11 cellular contexts compared by ENCODE assay signal in the genomic region with DNA sequence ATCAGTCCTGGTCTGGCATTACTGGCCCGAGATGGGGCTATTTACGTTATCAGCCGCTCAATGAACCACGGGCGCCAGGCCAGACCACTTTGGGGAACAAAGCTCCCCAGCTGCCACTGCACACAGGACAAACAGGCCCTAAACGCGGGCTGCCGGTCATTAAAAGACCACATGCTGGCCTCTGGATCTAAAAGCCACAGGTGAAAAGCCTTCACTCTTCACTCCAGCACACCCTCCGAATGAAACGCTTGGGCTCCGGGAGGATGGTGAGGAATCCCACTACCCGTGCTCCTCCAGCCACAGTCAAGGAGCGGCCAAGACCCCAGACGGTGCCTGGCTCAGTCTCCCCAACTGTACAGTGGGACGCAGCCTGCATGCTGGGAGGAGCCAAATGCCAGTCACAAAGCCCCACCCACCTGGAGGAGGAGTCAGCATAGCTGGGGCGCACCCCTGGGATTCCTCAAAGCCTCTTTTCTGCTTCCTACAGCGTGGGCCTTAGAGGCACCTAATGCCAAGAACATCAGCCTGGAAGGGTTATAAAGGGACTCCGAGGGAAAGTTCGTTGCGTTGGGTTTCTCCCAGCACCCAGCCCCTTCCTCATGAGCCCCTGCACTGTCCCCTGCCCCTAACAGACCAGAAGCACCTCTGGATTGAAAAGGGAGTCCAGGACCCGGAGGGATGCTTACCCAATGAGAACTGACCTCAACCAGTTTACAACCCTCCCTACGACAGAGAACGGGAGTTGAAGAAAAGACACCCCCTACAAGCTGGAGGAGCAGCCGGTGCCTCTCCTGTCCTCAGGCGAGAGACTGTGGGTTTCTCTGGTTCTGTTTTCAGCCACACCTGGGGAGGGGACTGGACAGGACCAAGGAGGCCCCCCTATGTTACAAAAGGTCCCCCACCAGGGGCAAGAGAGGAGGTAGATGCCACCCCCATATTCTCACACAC. TPM values are rescaled to one million over a fixed set of nuclear protein-coding genes. Genes with fewer than 3 reads are reported as not detected.
DNase-seq lines count a peak whose midpoint lies in the region; ATAC-seq, FAIRE-seq and TF ChIP-seq lines count a peak whose summit lies in the region.
"Had no signal": no experiment of that assay in that cellular context is flagged by ENCODE, and none has a peak within 500 bp of the region (broad histone marks: within the 10 kb centered on the region; RNA-seq: fewer than 3 reads in every experiment).

No MANE protein-coding gene starts in this region.

- H3K27ac Mint-ChIP-seq in astrocyte (ENCODE audit: unreplicated experiment) (peak overlapping the region; percentile 41), natural killer cell (no peak overlapping the region)

- H3K27ac ChIP-seq in astrocyte (ENCODE audit: low read depth, low read length): peak overlapping the region; percentile 83
- peak overlapping the region in 3 of 4 donors; percentile 56 to 91 (median 86) for H3K27ac ChIP-seq in tibial nerve
- H3K27ac ChIP-seq: C4-2B had no signal

- TF ChIP-seq CTCF in astrocyte (IDR thresholded peaks at IDR 0.05; ENCODE audit: insufficient read depth, low read depth, low read length) (no peak), tibial nerve (IDR thresholded peaks at IDR 0.05) (no peak), natural killer cell (IDR thresholded peaks at IDR 0.05) (no peak)

- TF ChIP-seq EP300 in tibial nerve (IDR thresholded peaks at IDR 0.05): peak in 1 of 2 donors; percentile 42

- H3K4me3 ChIP-seq in astrocyte (ENCODE audit: insufficient read depth, low read depth, low read length): peak overlapping the region; percentile 27
- H3K4me3 ChIP-seq in tibial nerve: no peak overlapping the region
- H3K4me3 ChIP-seq: lung had no signal

- H2AFZ ChIP-seq in astrocyte (ENCODE audit: low read depth, low read length): no peak overlapping the region

- H3K9me3 Mint-ChIP-seq in astrocyte (ENCODE audit: unreplicated experiment) (no peaks in the 10 kb centered on the region), natural killer cell (no peaks in the 10 kb centered on the region)

- H3K4me1 Mint-ChIP-seq in astrocyte (ENCODE audit: low read depth, unreplicated experiment) (peaks cover 17% of the 10 kb centered on the region), natural killer cell (peaks cover 0 to 12% of the 10 kb centered on the region in 2 donors)

- intact Hi-C loops in natural killer cell (cut with micrococcal nuclease): no loop called here

- no peak for FAIRE-seq in astrocyte (lab: Jason Lieb, UNC)

- WGBS in tibial nerve, 2 donors: 39 to 51% methylated on average over 17 to 21 of the region's 25 CpGs

- H3K9ac ChIP-seq in astrocyte (ENCODE audit: low read length): peak overlapping the region; percentile 66

- ATAC-seq in GM18868 (IDR thresholded peaks at IDR 0.05; ENCODE audit: unreplicated experiment) (no peak), natural killer cell (no peak)

- peak overlapping the region; percentile 89 for H3K4me2 ChIP-seq in astrocyte (ENCODE audit: low read length)

- H3K36me3 ChIP-seq in astrocyte (ENCODE audit: insufficient read depth, low read length): no peaks in the 10 kb centered on the region
- peaks cover 0 to 20% (median 0%) of the 10 kb centered on the region in 3 donors for H3K36me3 ChIP-seq in tibial nerve

- DNase-seq in activated T-cell treated with anti-CD3 and anti-CD28 coated beads, Interleukin-2, amount 50 U/mL, for 48 hours: peak; percentile 55 to 61
- DNase-seq in activated T-cell treated with anti-CD3 and anti-CD28 coated beads, Interleukin-2, amount 50 U/mL, for 1 hour: no peak
- DNase-seq in astrocyte (ENCODE audit: low read depth): peak; percentile 43
- peak; percentile 36 for DNase-seq in iris pigment epithelial cell (ENCODE audit: low read depth)
- no peak for DNase-seq in tibial nerve (ENCODE audit: low spot score in 2 of 2)
- no peak for DNase-seq in NCI-H226
- no peak for DNase-seq in natural killer cell
- DNase-seq: NCI-H1930 had no signal

- H3K27me3 Mint-ChIP-seq in astrocyte (ENCODE audit: low read depth, unreplicated experiment) (no peaks in the 10 kb centered on the region), natural killer cell (ENCODE audit: low read depth in 2 of 2) (peaks cover 6 to 16% of the 10 kb centered on the region in 2 donors)

- H3K36me3 Mint-ChIP-seq in astrocyte (ENCODE audit: low read depth, unreplicated experiment) (peaks cover 3% of the 10 kb centered on the region), natural killer cell (no peaks in the 10 kb centered on the region)

- no peaks in the 10 kb centered on the region for H3K9me3 ChIP-seq in astrocyte (ENCODE audit: insufficient read depth, low read depth, low read length)
- no peaks in the 10 kb centered on the region for H3K9me3 ChIP-seq in tibial nerve

- peak in 1 of 2 donors; percentile 18 for TF ChIP-seq POLR2A in tibial nerve (IDR thresholded peaks at IDR 0.05)

- H3K79me2 ChIP-seq in astrocyte (ENCODE audit: insufficient read depth, low read length): peaks cover 74% of the 10 kb centered on the region

- no peaks in the 10 kb centered on the region for H3K27me3 ChIP-seq in astrocyte (ENCODE audit: insufficient read depth, low read length)
- no peaks in the 10 kb centered on the region for H3K27me3 ChIP-seq in tibial nerve

- H4K20me1 ChIP-seq in astrocyte (ENCODE audit: insufficient read depth, low read length): peaks cover 50% of the 10 kb centered on the region

- H3K4me3 Mint-ChIP-seq in astrocyte (ENCODE audit: unreplicated experiment) (peak overlapping the region; percentile 78), natural killer cell (no peak overlapping the region)

- H3K4me1 ChIP-seq in astrocyte (ENCODE audit: insufficient read depth, low read length) (peaks cover 37% of the 10 kb centered on the region), tibial nerve (peaks cover 0 to 54% (median 35%) of the 10 kb centered on the region in 4 donors)

RNA-seq across cellular contexts. Expression of a gene that starts 4.7 kb away (rescaled TPM):
- total RNA-seq in astrocyte (47.1 and 52.9 TPM in 2 replicates), tibial nerve (10 to 100 TPM; 33.4 to 84.1 (median 40.6) TPM), natural killer cell (1 to 10 TPM in 2 of 3 donors, under 1 TPM in 1; 0.86 to 2.0 (median 1.5) TPM)

Comparison
In these comparisons a context has a peak if more than half of its experiments do, and no peak if none do; other contexts are left out.
1. DNase-seq: peak in activated T-cell treated with anti-CD3 and anti-CD28 coated beads, Interleukin-2, amount 50 U/mL, for 48 hours (2 of 2), astrocyte (single experiment) and iris pigment epithelial cell (single experiment); none in activated T-cell treated with anti-CD3 and anti-CD28 coated beads, Interleukin-2, amount 50 U/mL, for 1 hour (single experiment), tibial nerve (0 of 2), NCI-H226 (single experiment) and natural killer cell (single experiment).
2. RNA of a gene that starts 4.7 kb away (total RNA-seq): 47.1 to 52.9 TPM in astrocyte and 33.4 to 84.1 TPM in tibial nerve; 0.86 to 2.0 TPM in natural killer cell; every median in the first group is over 10 times any median in the second.